ENCODE assay signal across 8 cellular contexts in the genomic region with DNA sequence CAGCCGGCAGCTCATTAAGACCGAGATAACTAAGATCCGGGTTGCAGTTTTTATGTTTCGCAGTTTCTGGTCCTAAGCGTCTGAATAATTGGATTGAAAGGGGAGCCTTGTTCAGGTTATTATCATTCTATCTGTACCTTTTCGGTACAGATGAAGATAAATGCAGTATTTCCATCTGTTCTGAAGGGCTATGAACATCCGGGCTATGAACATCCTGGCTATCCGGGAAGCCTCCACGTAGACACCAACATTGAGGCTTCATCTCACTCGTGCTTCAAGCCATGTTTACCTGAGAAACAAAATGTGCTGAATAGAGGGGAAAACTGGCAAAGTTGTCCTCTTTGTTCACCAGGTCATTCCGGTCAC. TPM values are rescaled to one million over a fixed set of nuclear protein-coding genes. Genes with fewer than 3 reads are reported as not detected.
DNase-seq lines count a peak whose midpoint lies in the region; ATAC-seq, FAIRE-seq and TF ChIP-seq lines count a peak whose summit lies in the region.

No MANE protein-coding gene starts in this region.

- H3K4me1 Mint-ChIP-seq in activated CD8-positive, alpha-beta T cell treated with anti-CD3 and anti-CD28 coated beads for 36 hours (ENCODE audit: low read depth) = peaks cover 8% of the 10 kb centered on the region

- no peaks in the 10 kb centered on the region for H3K27me3 Mint-ChIP-seq in activated CD8-positive, alpha-beta T cell treated with anti-CD3 and anti-CD28 coated beads for 36 hours

- DNase-seq in activated CD8-positive, alpha-beta T cell treated with anti-CD3 and anti-CD28 coated beads for 36 hours = no peak
- DNase-seq in kidney (no peak), testis (peak; percentile 34), HuH-7.5 (ENCODE audit: low spot score) (no peak)
- DNase-seq in activated effector memory CD4-positive, alpha-beta T cell treated with anti-CD3 and anti-CD28 coated beads, Interleukin-2, amount 50 U/mL, for 16 hours = no peak

- H3K27me3 ChIP-seq in ACC112 (ENCODE audit: insufficient read depth, low read length) (no peaks in the 10 kb centered on the region), testis (no peaks in the 10 kb centered on the region)

- WGBS in testis, 2 donors = 2 to 4% methylated on average over 11 of the region's 11 CpGs

- peak; percentile 52 for TF ChIP-seq CTCF in activated CD8-positive, alpha-beta T cell treated with anti-CD3 and anti-CD28 coated beads for 36 hours (IDR thresholded peaks at IDR 0.05)
- TF ChIP-seq CTCF in kidney (IDR thresholded peaks at IDR 0.05; ENCODE audit: borderline replicate concordance, extremely low read depth, insufficient read depth) (no peak), testis (IDR thresholded peaks at IDR 0.05) (no peak)

- peak overlapping the region; percentile 81 for H3K4me3 Mint-ChIP-seq in activated CD8-positive, alpha-beta T cell treated with anti-CD3 and anti-CD28 coated beads for 36 hours

- ATAC-seq in GM18873 (IDR thresholded peaks at IDR 0.05; ENCODE audit: low FRiP score, unreplicated experiment) (peak; percentile 11), HG03342 (IDR thresholded peaks at IDR 0.05; ENCODE audit: unreplicated experiment) (peak; percentile 29)
- ATAC-seq in activated CD8-positive, alpha-beta T cell treated with anti-CD3 and anti-CD28 coated beads for 36 hours = peak; percentile 17

- POLR2A ChIA-PET in activated CD8-positive, alpha-beta T cell treated with anti-CD3 and anti-CD28 coated beads for 36 hours (lab: Charles Lee) = interaction anchor here (0.5 kb wide), 1 partner anchor 37 kb away, joined by 3 read pairs; no protein-coding TSS in a partner anchor

- no peak for FAIRE-seq in kidney (lab: Jason Lieb, UNC)

- intact Hi-C loops in activated CD8-positive, alpha-beta T cell treated with anti-CD3 and anti-CD28 coated beads for 36 hours (cut with micrococcal nuclease) = loop anchor here (5.0 kb wide), 2 partner anchors 41 to 171 kb away; no protein-coding TSS in a partner anchor
- intact Hi-C loops in kidney (cut with DNase I) = no loop called here
- intact Hi-C loops in testis (cut with DNase I; ENCODE audit: low total_unique reads) = no loop called here

- H3K36me3 ChIP-seq in ACC112 (ENCODE audit: insufficient read depth, low read length) = no peaks in the 10 kb centered on the region
- no peaks in the 10 kb centered on the region for H3K36me3 ChIP-seq in kidney (ENCODE audit: control insufficient read depth in 1 of 2, insufficient read depth in 2 of 2, low read length in 2 of 2)
- H3K36me3 ChIP-seq in testis (ENCODE audit: low read depth, missing control alignments) = no peaks in the 10 kb centered on the region

- no peak for TF ChIP-seq POLR2A in testis (IDR thresholded peaks at IDR 0.05)

- H3K4me1 ChIP-seq in ACC112 (ENCODE audit: control insufficient read depth, insufficient read depth, low read length, unreplicated experiment) = peaks cover 27% of the 10 kb centered on the region
- peaks cover 0 to 5% of the 10 kb centered on the region in 2 donors for H3K4me1 ChIP-seq in kidney (ENCODE audit: control insufficient read depth in 1 of 2, insufficient read depth in 1 of 2, low read depth in 1 of 2, low read length in 2 of 2)
- H3K4me1 ChIP-seq in testis = peaks cover 5% of the 10 kb centered on the region

- H2AFZ ChIP-seq in ACC112 (ENCODE audit: low read length, unreplicated experiment) = peak overlapping the region; percentile 97

- H3K9me3 ChIP-seq in kidney (ENCODE audit: control insufficient read depth in 1 of 2, low read length in 2 of 2) (no peaks in the 10 kb centered on the region), testis (no peaks in the 10 kb centered on the region)

- H3K36me3 Mint-ChIP-seq in activated CD8-positive, alpha-beta T cell treated with anti-CD3 and anti-CD28 coated beads for 36 hours (ENCODE audit: low read depth) = no peaks in the 10 kb centered on the region

- H3K4me3 ChIP-seq in ACC112 (ENCODE audit: low read depth, low read length) (peak overlapping the region; percentile 94), kidney (ENCODE audit: low read length in 2 of 2) (peak overlapping the region; percentile 70 to 76), testis (peak overlapping the region; percentile 96 to 98)

- CTCF ChIA-PET in activated CD8-positive, alpha-beta T cell treated with anti-CD3 and anti-CD28 coated beads for 36 hours (lab: Charles Lee) = interaction anchor here (0.7 to 2.2 kb wide), 24 partner anchors 14 to 376 kb away, joined by 3 to 10 read pairs (median 4); no protein-coding TSS in a partner anchor

- peaks cover 46% of the 10 kb centered on the region for H3K79me2 ChIP-seq in ACC112 (ENCODE audit: control insufficient read depth, insufficient read depth, low read length, unreplicated experiment)

- H3K9ac ChIP-seq in kidney (ENCODE audit: low read length in 2 of 2) = peak overlapping the region; percentile 61 to 76

- H3K27ac Mint-ChIP-seq in activated CD8-positive, alpha-beta T cell treated with anti-CD3 and anti-CD28 coated beads for 36 hours = peak overlapping the region; percentile 92

- H3K9me3 Mint-ChIP-seq in activated CD8-positive, alpha-beta T cell treated with anti-CD3 and anti-CD28 coated beads for 36 hours = no peaks in the 10 kb centered on the region

- no peak overlapping the region for H3K27ac ChIP-seq in ACC112 (ENCODE audit: low read depth, low read length)
- peak overlapping the region in 1 of 2 donors; percentile 18 for H3K27ac ChIP-seq in kidney (ENCODE audit: low read depth in 2 of 2, low read length in 2 of 2)
- peak overlapping the region in 1 of 2 donors; percentile 95 for H3K27ac ChIP-seq in testis

RNA-seq across cellular contexts. Expression of gene REPS1, which starts 0.4 kb away (rescaled TPM):
- 10 to 100 TPM; 44.9 to 46.6 TPM for total RNA-seq in activated CD8-positive, alpha-beta T cell treated with anti-CD3 and anti-CD28 coated beads for 36 hours
- 37.0 TPM for total RNA-seq in kidney
- 33.4 TPM for polyA plus RNA-seq in kidney (ENCODE audit: insufficient read depth, low read depth, low replicate concordance)
- 100 to 1,000 TPM; 160 to 170 TPM for total RNA-seq in testis
- 82.0 TPM for polyA plus RNA-seq in testis (ENCODE audit: insufficient read depth, low read depth, low replicate concordance)

RNA-seq across cellular contexts. Expression of gene ABRACL, which starts 40.1 kb away (rescaled TPM):
- total RNA-seq in activated CD8-positive, alpha-beta T cell treated with anti-CD3 and anti-CD28 coated beads for 36 hours = 100 to 1,000 TPM; 147 to 155 TPM
- total RNA-seq in kidney (24.9 TPM), testis (10 to 100 TPM; 43.5 to 60.3 TPM)
- polyA plus RNA-seq in kidney (ENCODE audit: insufficient read depth, low read depth, low replicate concordance) (51.3 TPM), testis (ENCODE audit: insufficient read depth, low read depth, low replicate concordance) (59.5 TPM)
